1 cellular context compared by ENCODE assay signal in genomic region chr11:2700415-2701211, GRCh38.
TF ChIP-seq lines count a peak whose summit lies in the region.

No MANE protein-coding gene starts in this region.

TF ChIP-seq in WTC11, 78 proteins besides CTCF, POLR2A, EP300 and RAD21 (continued from another document):
- 0 out of 2 replicates have a peak, but pooled peaks have one; percentile 14 for TF ChIP-seq MYBL2 (CRISPR knock-in tag; IDR thresholded peaks at IDR 0.05)
TF ChIP-seq in WTC11: peak in this region for 4.
